10 cellular contexts compared by ENCODE assay signal in genomic region chr11:62854013-62854824, GRCh38. TPM values are rescaled to one million over a fixed set of nuclear protein-coding genes. Genes with fewer than 3 reads are reported as not detected.
DNase-seq lines count a peak whose midpoint lies in the region; ATAC-seq and TF ChIP-seq lines count a peak whose summit lies in the region.
"Had no signal": no experiment of that assay in that cellular context is flagged by ENCODE, and none has a peak within 500 bp of the region (broad histone marks: within the 10 kb centered on the region; RNA-seq: fewer than 3 reads in every experiment).

No MANE protein-coding gene starts in this region.

- 4% methylated on average over 8 of the region's 8 CpGs for WGBS in SK-N-SH (ENCODE audit: low lambda C conversion rate)

- H3K4me3 ChIP-seq in SK-N-SH (ENCODE audit: low read depth in 2 of 2, low read length in 1 of 2) (peak overlapping the region; percentile 90 to 94), iPS-15b (ENCODE audit: low read depth, low read length) (peak overlapping the region; percentile 99)

- H3K9ac ChIP-seq in SK-N-SH (peak overlapping the region; percentile 92), iPS-15b (ENCODE audit: low read depth, low read length) (peak overlapping the region; percentile 96)

- POLR2A ChIA-PET in SK-N-SH (lab: Yijun Ruan, JAX) (interaction anchor here (0.6 to 9.4 kb wide), 11 partner anchors 10 to 127 kb away, joined by 3 to 146 read pairs (median 15); partner anchors contain the start of genes HNRNPUL2, NXF1, SLC3A2 and STX5), activated B cell treated with CpG ODN at 0.5 μM for 24 hours (lab: Charles Lee) (interaction anchor here (0.8 to 10.5 kb wide), 19 partner anchors 11 to 303 kb away, joined by 4 to 597 read pairs (median 9); partner anchors contain the start of genes C11orf98, CSKMT, HNRNPUL2 and MTA2)

- peaks cover 53% of the 10 kb centered on the region for H3K79me2 ChIP-seq in SK-N-SH (ENCODE audit: insufficient read depth)

- H3K27me3 ChIP-seq in SK-N-SH (ENCODE audit: insufficient read depth) (no peaks in the 10 kb centered on the region), iPS-15b (ENCODE audit: control insufficient read depth, insufficient read depth, low read length) (no peaks in the 10 kb centered on the region)

- no peaks in the 10 kb centered on the region for H3K9me3 Mint-ChIP-seq in activated B cell treated with CpG ODN at 0.5 μM for 24 hours
- no peaks in the 10 kb centered on the region for H3K9me3 Mint-ChIP-seq in stimulated activated naive CD8-positive, alpha-beta T cell treated with anti-CD3 and anti-CD28 coated beads, Interleukin-15, amount 100 ng/mL, for 72 hours

- TF ChIP-seq RAD21 in SK-N-SH (IDR thresholded peaks at IDR 0.05; ENCODE audit: low read length), result no peak

- H3K36me3 Mint-ChIP-seq in activated B cell treated with CpG ODN at 0.5 μM for 24 hours (ENCODE audit: low read depth), result peaks cover 52% of the 10 kb centered on the region

- TF ChIP-seq CTCF in SK-N-SH (IDR thresholded peaks at IDR 0.05), result no peak
- no peak for TF ChIP-seq CTCF in activated B cell treated with CpG ODN at 0.5 μM for 24 hours (IDR thresholded peaks at IDR 0.05)

- H3K4me3 Mint-ChIP-seq in activated B cell treated with CpG ODN at 0.5 μM for 24 hours, result peak overlapping the region; percentile 99
- H3K4me3 Mint-ChIP-seq in stimulated activated naive CD8-positive, alpha-beta T cell treated with anti-CD3 and anti-CD28 coated beads, Interleukin-15, amount 100 ng/mL, for 72 hours, result peak overlapping the region; percentile 89 to 97

- H3K27ac Mint-ChIP-seq in activated B cell treated with CpG ODN at 0.5 μM for 24 hours, result peak overlapping the region; percentile 96
- peak overlapping the region; percentile 96 to 99 for H3K27ac Mint-ChIP-seq in stimulated activated naive CD8-positive, alpha-beta T cell treated with anti-CD3 and anti-CD28 coated beads, Interleukin-15, amount 100 ng/mL, for 72 hours

- intact Hi-C loops in activated B cell treated with CpG ODN at 0.5 μM for 24 hours (cut with micrococcal nuclease), result no loop called here

- H3K36me3 ChIP-seq in SK-N-SH (replicated peaks in 1 of 2; ENCODE audit: control insufficient read depth in 1 of 2, insufficient read depth in 2 of 2, low read length in 1 of 2) (peaks cover 34 to 38% of the 10 kb centered on the region in 2 experiments), iPS-15b (ENCODE audit: control insufficient read depth, insufficient read depth, low read length) (peaks cover 34% of the 10 kb centered on the region)

- ATAC-seq in SK-N-SH treated with all-trans-retinoic acid at 6 μM for 48 hours (no peak), activated B cell treated with CpG ODN at 0.5 μM for 24 hours (ENCODE audit: low read depth) (no peak), GM21390 (IDR thresholded peaks at IDR 0.05; ENCODE audit: unreplicated experiment) (no peak)
- ATAC-seq in stimulated activated naive CD8-positive, alpha-beta T cell treated with anti-CD3 and anti-CD28 coated beads, Interleukin-15, amount 100 ng/mL, for 72 hours, result no peak

- H3K4me1 ChIP-seq in SK-N-SH (ENCODE audit: control insufficient read depth in 1 of 2, insufficient read depth in 2 of 2, low read depth in 1 of 2, low read length in 1 of 2) (peaks cover 14 to 16% of the 10 kb centered on the region in 2 experiments; a peak in 3 of 4 replicates), iPS-15b (ENCODE audit: control insufficient read depth, insufficient read depth, low read length) (peaks cover 5% of the 10 kb centered on the region)

- peaks cover 53% of the 10 kb centered on the region for H3F3A ChIP-seq in SK-N-SH (replicated peaks; ENCODE audit: insufficient read depth)

- H3K4me2 ChIP-seq in SK-N-SH, result peak overlapping the region; percentile 84

- peak overlapping the region; percentile 58 to 93; a peak in 2 of 4 replicates for H3K27ac ChIP-seq in SK-N-SH (ENCODE audit: low read depth in 2 of 2, low read length in 1 of 2)

- H3K9me3 ChIP-seq in SK-N-SH (no peaks in the 10 kb centered on the region), iPS-15b (ENCODE audit: control insufficient read depth, insufficient read depth, low read length) (no peaks in the 10 kb centered on the region)

- CTCF ChIA-PET in SK-N-SH (lab: Yijun Ruan, JAX) (interaction anchor here (0.7 to 5.2 kb wide), 7 partner anchors 9 to 68 kb away, joined by 3 to 46 read pairs (median 4); partner anchors contain the start of genes SLC3A2, TMEM179B and WDR74), activated B cell treated with CpG ODN at 0.5 μM for 24 hours (lab: Charles Lee) (interaction anchor here (0.9 to 1.2 kb wide), 2 partner anchors 8 to 262 kb away, joined by 3 read pairs; no protein-coding TSS in a partner anchor)

- no peaks in the 10 kb centered on the region for H3K9me2 ChIP-seq in SK-N-SH

- DNase-seq in SK-N-SH (no peak), activated B cell treated with CpG ODN at 0.5 μM for 24 hours (no peak), NCI-H1694 treated with DMSO at 0.1 percent for 48 hours (lab: John Stamatoyannopoulos, UW) (no peak), islet precursor cell (no peak)
- no peak for DNase-seq in stimulated activated naive CD8-positive, alpha-beta T cell treated with anti-CD3 and anti-CD28 coated beads, Interleukin-15, amount 100 ng/mL, for 72 hours
- DNase-seq: hippocampal formation, NCI-H2227 treated with DMSO at 0.1 percent for 48 hours had no signal

- no peaks in the 10 kb centered on the region for H3K27me3 Mint-ChIP-seq in activated B cell treated with CpG ODN at 0.5 μM for 24 hours
- no peaks in the 10 kb centered on the region for H3K27me3 Mint-ChIP-seq in stimulated activated naive CD8-positive, alpha-beta T cell treated with anti-CD3 and anti-CD28 coated beads, Interleukin-15, amount 100 ng/mL, for 72 hours

- H2AFZ ChIP-seq in SK-N-SH (ENCODE audit: low read depth), result no peak overlapping the region

- H4K20me1 ChIP-seq in SK-N-SH (ENCODE audit: insufficient read depth), result peaks cover 39% of the 10 kb centered on the region

- no peak for TF ChIP-seq EP300 in SK-N-SH (IDR thresholded peaks at IDR 0.05; ENCODE audit: borderline replicate concordance in 1 of 2, low read depth in 1 of 2, low read length in 1 of 2)

- peaks cover 66% of the 10 kb centered on the region for H3K4me1 Mint-ChIP-seq in activated B cell treated with CpG ODN at 0.5 μM for 24 hours
- H3K4me1 Mint-ChIP-seq in stimulated activated naive CD8-positive, alpha-beta T cell treated with anti-CD3 and anti-CD28 coated beads, Interleukin-15, amount 100 ng/mL, for 72 hours, result peaks cover 71% of the 10 kb centered on the region

TF ChIP-seq in SK-N-SH, 30 proteins besides CTCF, POLR2A, EP300 and RAD21:
- TF ChIP-seq YY1 (IDR thresholded peaks at IDR 0.05; ENCODE audit: low read depth) (no peak), JUND (IDR thresholded peaks at IDR 0.05) (no peak)
- TF ChIP-seq, protein P1, sequence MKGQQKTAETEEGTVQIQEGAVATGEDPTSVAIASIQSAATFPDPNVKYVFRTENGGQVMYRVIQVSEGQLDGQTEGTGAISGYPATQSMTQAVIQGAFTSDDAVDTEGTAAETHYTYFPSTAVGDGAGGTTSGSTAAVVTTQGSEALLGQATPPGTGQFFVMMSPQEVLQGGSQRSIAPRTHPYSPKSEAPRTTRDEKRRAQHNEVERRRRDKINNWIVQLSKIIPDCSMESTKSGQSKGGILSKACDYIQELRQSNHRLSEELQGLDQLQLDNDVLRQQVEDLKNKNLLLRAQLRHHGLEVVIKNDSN (IDR thresholded peaks at IDR 0.05; ENCODE audit: borderline replicate concordance, low read depth), result no peak

TF ChIP-seq in SK-N-SH treated with all-trans-retinoic acid at 6 μM for 48 hours, 23 proteins besides CTCF, POLR2A, EP300 and RAD21 (continues in another document):
- TF ChIP-seq TCF4 (CRISPR knock-in tag; IDR thresholded peaks at IDR 0.05; ENCODE audit: borderline replicate concordance), result no peak
- no peak for TF ChIP-seq GLIS3 (CRISPR knock-in tag; IDR thresholded peaks at IDR 0.05)
- TF ChIP-seq, protein P2, sequence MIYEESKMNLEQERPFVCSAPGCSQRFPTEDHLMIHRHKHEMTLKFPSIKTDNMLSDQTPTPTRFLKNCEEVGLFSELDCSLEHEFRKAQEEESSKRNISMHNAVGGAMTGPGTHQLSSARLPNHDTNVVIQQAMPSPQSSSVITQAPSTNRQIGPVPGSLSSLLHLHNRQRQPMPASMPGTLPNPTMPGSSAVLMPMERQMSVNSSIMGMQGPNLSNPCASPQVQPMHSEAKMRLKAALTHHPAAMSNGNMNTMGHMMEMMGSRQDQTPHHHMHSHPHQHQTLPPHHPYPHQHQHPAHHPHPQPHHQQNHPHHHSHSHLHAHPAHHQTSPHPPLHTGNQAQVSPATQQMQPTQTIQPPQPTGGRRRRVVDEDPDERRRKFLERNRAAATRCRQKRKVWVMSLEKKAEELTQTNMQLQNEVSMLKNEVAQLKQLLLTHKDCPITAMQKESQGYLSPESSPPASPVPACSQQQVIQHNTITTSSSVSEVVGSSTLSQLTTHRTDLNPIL (CRISPR knock-in tag; IDR thresholded peaks at IDR 0.05; ENCODE audit: low read depth), result no peak
- no peak for TF ChIP-seq ZFP30 (CRISPR knock-in tag; IDR thresholded peaks at IDR 0.05)

RNA-seq across cellular contexts. Expression of gene WDR74, which starts 14.8 kb away (rescaled TPM):
- 132 TPM in 2 replicates for polyA plus RNA-seq in SK-N-SH (2012; rRNA removed)
- polyA plus RNA-seq in SK-N-SH (2012; cell fraction: cytosol; rRNA removed), result 57.7 and 95.4 TPM in 2 replicates
- 195 and 221 TPM in 2 replicates for polyA plus RNA-seq in SK-N-SH (2012; cell fraction: nucleus; rRNA removed)
- 95.9 and 124 TPM in 2 replicates for total RNA-seq in activated B cell treated with CpG ODN at 0.5 μM for 24 hours

RNA-seq across cellular contexts. Expression of gene TEX54, which starts 21.6 kb away (rescaled TPM):
- polyA plus RNA-seq in SK-N-SH (2012; rRNA removed), result not detected in 2 replicates
- polyA plus RNA-seq in SK-N-SH (2012; cell fraction: cytosol; rRNA removed), result not detected in 2 replicates
- polyA plus RNA-seq in SK-N-SH (2012; cell fraction: nucleus; rRNA removed), result not detected in 2 replicates
- total RNA-seq in activated B cell treated with CpG ODN at 0.5 μM for 24 hours, result 0.55 TPM in 1 of 2 replicates, not detected in the other

RNA-seq across cellular contexts. Expression of gene STX5, which starts 22.4 kb away (rescaled TPM):
- 24.2 and 27.4 TPM in 2 replicates for polyA plus RNA-seq in SK-N-SH (2012; rRNA removed)
- polyA plus RNA-seq in SK-N-SH (2012; cell fraction: cytosol; rRNA removed), result 15.8 and 24.5 TPM in 2 replicates
- 14.1 and 24.6 TPM in 2 replicates for polyA plus RNA-seq in SK-N-SH (2012; cell fraction: nucleus; rRNA removed)
- total RNA-seq in activated B cell treated with CpG ODN at 0.5 μM for 24 hours, result 58.4 and 71.5 TPM in 2 replicates

RNA-seq across cellular contexts. Expression of gene SLC3A2, which starts 26.5 kb away (rescaled TPM):
- 212 and 308 TPM in 2 replicates for polyA plus RNA-seq in SK-N-SH (2012; rRNA removed)
- 158 and 172 TPM in 2 replicates for polyA plus RNA-seq in SK-N-SH (2012; cell fraction: cytosol; rRNA removed)
- 372 and 424 TPM in 2 replicates for polyA plus RNA-seq in SK-N-SH (2012; cell fraction: nucleus; rRNA removed)
- total RNA-seq in activated B cell treated with CpG ODN at 0.5 μM for 24 hours, result 270 and 274 TPM in 2 replicates

RNA-seq across cellular contexts. Expression of gene NXF1, which starts 49.0 kb away (rescaled TPM):
- polyA plus RNA-seq in SK-N-SH (2012; rRNA removed), result 47.6 and 59.7 TPM in 2 replicates
- polyA plus RNA-seq in SK-N-SH (2012; cell fraction: cytosol; rRNA removed), result 31.5 and 34.2 TPM in 2 replicates
- 220 and 356 TPM in 2 replicates for polyA plus RNA-seq in SK-N-SH (2012; cell fraction: nucleus; rRNA removed)
- 89.1 and 91.6 TPM in 2 replicates for total RNA-seq in activated B cell treated with CpG ODN at 0.5 μM for 24 hours
